ENCODE assay signal across 11 cellular contexts in genomic region chr1:215407575-215407974, GRCh38.
"Had no signal": no experiment of that assay in that cellular context is flagged by ENCODE, and none has a peak within 500 bp of the region (broad histone marks: within the 10 kb centered on the region; RNA-seq: fewer than 3 reads in every experiment).

No MANE protein-coding gene starts in this region.

- ATAC-seq: activated CD4-positive, CD25-positive, alpha-beta regulatory T cell treated with anti-CD3 and anti-CD28 coated beads, Interleukin-2, amount 50 U/mL, for 24 hours; heart left ventricle; left cardiac atrium; lower lobe of right lung; right cardiac atrium had no signal

- H3K27me3 ChIP-seq: heart left ventricle had no signal

- H3K36me3 ChIP-seq: heart left ventricle, lower lobe of right lung, prostate gland, thoracic aorta had no signal

- H3K9me3 ChIP-seq: heart left ventricle, lower lobe of right lung, prostate gland, thoracic aorta had no signal

- H3K4me1 ChIP-seq: heart left ventricle, lower lobe of right lung, prostate gland had no signal

- H3K27ac ChIP-seq: lower lobe of right lung, prostate gland, thoracic aorta had no signal

- H3K4me3 ChIP-seq: heart left ventricle, lower lobe of right lung, prostate gland, thoracic aorta had no signal

- DNase-seq: activated naive CD4-positive, alpha-beta T cell treated with anti-CD3 and anti-CD28 coated beads for 36 hours; activated T-cell treated with anti-CD3 and anti-CD28 coated beads for 4 hours; heart left ventricle; immature natural killer cell; left cardiac atrium; lower lobe of right lung; midbrain; right cardiac atrium had no signal
